13 cellular contexts compared by ENCODE assay signal in genomic region chr3:13045245-13045903, GRCh38. TPM values are rescaled to one million over a fixed set of nuclear protein-coding genes. Genes with fewer than 3 reads are reported as not detected.
DNase-seq lines count a peak whose midpoint lies in the region; ATAC-seq and TF ChIP-seq lines count a peak whose summit lies in the region.
"Had no signal": no experiment of that assay in that cellular context is flagged by ENCODE, and none has a peak within 500 bp of the region (broad histone marks: within the 10 kb centered on the region; RNA-seq: fewer than 3 reads in every experiment).

No MANE protein-coding gene starts in this region.

- no peaks in the 10 kb centered on the region for H3K27me3 Mint-ChIP-seq in naive thymus-derived CD8-positive, alpha-beta T cell

- peak; percentile 19 for ATAC-seq in GM18498 (IDR thresholded peaks at IDR 0.05; ENCODE audit: unreplicated experiment)
- peak; percentile 10 for ATAC-seq in GM21528 (IDR thresholded peaks at IDR 0.05; ENCODE audit: low FRiP score, unreplicated experiment)
- no peak for ATAC-seq in naive thymus-derived CD8-positive, alpha-beta T cell

- H3K4me3 ChIP-seq in Jurkat, Clone E6-1 (ENCODE audit: low read length) = no peak overlapping the region
- H3K4me3 ChIP-seq in right atrium auricular region = no peak overlapping the region
- H3K4me3 ChIP-seq: mucosa of descending colon, psoas muscle had no signal

- peaks cover 24 to 65% (median 28%) of the 10 kb centered on the region in 4 donors for H3K4me1 Mint-ChIP-seq in naive thymus-derived CD8-positive, alpha-beta T cell

- H3K27me3 ChIP-seq in right atrium auricular region = no peaks in the 10 kb centered on the region

- no peaks in the 10 kb centered on the region for H3K9me3 ChIP-seq in right atrium auricular region
- H3K9me3 ChIP-seq: mucosa of descending colon, psoas muscle had no signal

- no peaks in the 10 kb centered on the region for H3K36me3 Mint-ChIP-seq in naive thymus-derived CD8-positive, alpha-beta T cell

- TF ChIP-seq CTCF in right atrium auricular region (IDR thresholded peaks at IDR 0.05) = no peak

- no peaks in the 10 kb centered on the region for H3K36me3 ChIP-seq in right atrium auricular region

- H3K27ac Mint-ChIP-seq in naive thymus-derived CD8-positive, alpha-beta T cell = peak overlapping the region in 6 of 10 donors; percentile 12 to 85 (median 59)

- no peaks in the 10 kb centered on the region for H3K4me1 ChIP-seq in right atrium auricular region
- H3K4me1 ChIP-seq: psoas muscle had no signal

- in situ Hi-C loops in G401 (cut with HindIII; ENCODE audit: low sequenced_read_pairs) = no loop called here

- no peak overlapping the region for H3K27ac ChIP-seq in right atrium auricular region
- H3K27ac ChIP-seq: psoas muscle had no signal

- DNase-seq in Jurkat, Clone E6-1 (ENCODE audit: low read depth, low spot score) = peak; percentile 44
- no peak for DNase-seq in naive thymus-derived CD8-positive, alpha-beta T cell
- DNase-seq in G401 (ENCODE audit: low spot score) (no peak), right atrium auricular region (ENCODE audit: low spot score) (no peak), NCI-H187 (lab: John Stamatoyannopoulos, UW) (no peak), NCI-H446 treated with DMSO at 0.1 percent for 48 hours (lab: John Stamatoyannopoulos, UW) (no peak)
- DNase-seq: NK-92 treated with Interleukin-12 subunit alpha and Interleukin-12 subunit beta, amount 100 ng/mL, for 24 hours; psoas muscle; stimulated activated CD4-positive, alpha-beta T cell treated with anti-CD3 and anti-CD28 coated beads, Interleukin-1b, Interleukin-23, amount 100 ng/mL, for 48 hours; stimulated activated naive CD4-positive, alpha-beta T cell treated with Interleukin-2 at 50 U/mL for 16 hours had no signal

- POLR2A ChIA-PET in naive thymus-derived CD8-positive, alpha-beta T cell (lab: Charles Lee) = interaction anchor here (1.0 kb wide), 1 partner anchor 30 kb away, joined by 4 read pairs; no protein-coding TSS in a partner anchor

- H3K9me3 Mint-ChIP-seq in naive thymus-derived CD8-positive, alpha-beta T cell = no peaks in the 10 kb centered on the region

- H3K4me3 Mint-ChIP-seq in naive thymus-derived CD8-positive, alpha-beta T cell = peak overlapping the region in 1 of 10 donors; percentile 29

RNA-seq across cellular contexts. Expression of gene IQSEC1, which starts 27.9 kb away (rescaled TPM):
- polyA plus RNA-seq in Jurkat, Clone E6-1 (2012; ENCODE audit: insufficient read depth, insufficient read length) = 18.1 TPM
- total RNA-seq in naive thymus-derived CD8-positive, alpha-beta T cell = 10 to 100 TPM; 43.4 to 47.7 TPM
- 10 to 100 TPM; 13.7 to 23.7 (median 15.7) TPM for polyA plus RNA-seq in naive thymus-derived CD8-positive, alpha-beta T cell
- 6.5 and 10.7 TPM in 2 replicates for total RNA-seq in G401 (2014; rRNA removed; shearing (Covaris generic))
- total RNA-seq in right atrium auricular region = 10 to 100 TPM; 57.5 to 63.9 TPM

Comparison
In these comparisons a context has a peak if more than half of its experiments do, and no peak if none do; other contexts are left out.
1. ATAC-seq: peak in GM18498 (single experiment) and GM21528 (single experiment); none in naive thymus-derived CD8-positive, alpha-beta T cell (0 of 2).